In genomic region chr3:178966299-178967183, GRCh38 we compare ENCODE assay signal across 1 cellular context.
TF ChIP-seq lines count a peak whose summit lies in the region.

No MANE protein-coding gene starts in this region.

TF ChIP-seq in GM12878, 131 proteins besides CTCF, POLR2A, EP300 and RAD21 (continued from another document):
- TF ChIP-seq, protein P1, sequence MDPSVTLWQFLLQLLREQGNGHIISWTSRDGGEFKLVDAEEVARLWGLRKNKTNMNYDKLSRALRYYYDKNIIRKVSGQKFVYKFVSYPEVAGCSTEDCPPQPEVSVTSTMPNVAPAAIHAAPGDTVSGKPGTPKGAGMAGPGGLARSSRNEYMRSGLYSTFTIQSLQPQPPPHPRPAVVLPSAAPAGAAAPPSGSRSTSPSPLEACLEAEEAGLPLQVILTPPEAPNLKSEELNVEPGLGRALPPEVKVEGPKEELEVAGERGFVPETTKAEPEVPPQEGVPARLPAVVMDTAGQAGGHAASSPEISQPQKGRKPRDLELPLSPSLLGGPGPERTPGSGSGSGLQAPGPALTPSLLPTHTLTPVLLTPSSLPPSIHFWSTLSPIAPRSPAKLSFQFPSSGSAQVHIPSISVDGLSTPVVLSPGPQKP (IDR thresholded peaks at IDR 0.05; ENCODE audit: low read depth, low read length), result no peak
- peak; percentile 75 for TF ChIP-seq ZNF384 (IDR thresholded peaks at IDR 0.05; ENCODE audit: borderline replicate concordance, low read depth, low read length)
- TF ChIP-seq ZNF622 (IDR thresholded peaks at IDR 0.05), result no peak
- TF ChIP-seq ZNF24 (IDR thresholded peaks at IDR 0.05), result peak; percentile 93
